Comparison of ENCODE assay signal across 27 cellular contexts in the genomic region with DNA sequence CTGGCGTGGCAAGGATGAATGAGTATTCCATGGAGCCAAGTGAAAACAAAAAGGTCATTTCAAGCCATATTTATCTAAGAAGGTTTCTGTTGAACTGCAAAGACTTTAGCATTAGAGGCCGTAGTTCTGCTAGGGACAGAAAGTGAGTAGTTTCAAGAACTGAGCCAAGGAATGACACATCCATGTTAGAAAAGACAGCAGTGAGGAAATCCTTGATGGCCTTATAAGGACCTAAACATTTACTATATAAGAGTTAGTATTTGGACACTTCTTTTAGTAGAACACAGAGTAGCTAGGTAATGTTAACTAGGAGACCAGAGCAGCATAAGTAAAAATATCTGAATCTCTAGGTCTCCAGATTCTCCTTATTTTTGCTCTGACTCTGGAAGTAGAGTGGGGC.
"Had no signal": no experiment of that assay in that cellular context is flagged by ENCODE, and none has a peak within 500 bp of the region (broad histone marks: within the 10 kb centered on the region; RNA-seq: fewer than 3 reads in every experiment).

No MANE protein-coding gene starts in this region.

- H3K27ac ChIP-seq: gastroesophageal sphincter, pancreas, psoas muscle, right atrium auricular region, suprapubic skin, transverse colon, uterus had no signal

- ATAC-seq: activated T-cell treated with anti-CD3 and anti-CD28 coated beads, Interleukin-2, amount 50 U/mL, for 4 hours; esophagus mucosa; gastroesophageal sphincter; pancreas; psoas muscle; WTC11 had no signal

- H3K27ac Mint-ChIP-seq: activated naive CD8-positive, alpha-beta T cell; activated T-helper 2 cell treated with anti-CD3 and anti-CD28 coated beads, Interferon-gamma antibody, Interleukin-2, Interleukin-4, amounts not matched to agents 10 μg/mL and 5 μg/mL and 100 μg/mL, durations not matched to agents 14 hours and 24 hours and 36 hours; nephron; stimulated activated naive CD8-positive, alpha-beta T cell treated with anti-CD3 and anti-CD28 coated beads, Interleukin-15, Interleukin-2, amounts not matched to agents 100 ng/mL and 50 ng/mL, for 24 hours; WTC11 had no signal

- DNase-seq: activated CD8-positive, alpha-beta memory T cell treated with anti-CD3 and anti-CD28 coated beads for 24 hours; activated CD8-positive, alpha-beta memory T cell treated with anti-CD3 and anti-CD28 coated beads, Interleukin-2, amount 50 U/mL, for 4 hours; activated naive CD4-positive, alpha-beta T cell; activated T-cell treated with anti-CD3 and anti-CD28 coated beads, Interleukin-2, amount 50 U/mL, for 4 hours; amniotic stem cell; caudate nucleus; dermis blood vessel endothelial cell; effector CD8-positive, alpha-beta T cell; head of caudate nucleus; hypothalamus; mesenchymal stem cell; pancreas; psoas muscle; stimulated activated CD4-positive, alpha-beta T cell treated with anti-CD3 and anti-CD28 coated beads, Interleukin-4, amount 100 ng/mL, for 4 hours; T-helper 1 cell; T-helper 9 cell; transverse colon; uterus had no signal

- H3K36me3 Mint-ChIP-seq: activated naive CD8-positive, alpha-beta T cell; WTC11 had no signal

- H3K9me3 ChIP-seq: gastroesophageal sphincter, pancreas, psoas muscle, right atrium auricular region, suprapubic skin, transverse colon, uterus had no signal

- H3K9me3 Mint-ChIP-seq: activated T-helper 2 cell treated with anti-CD3 and anti-CD28 coated beads, Interferon-gamma antibody, Interleukin-2, Interleukin-4, amounts not matched to agents 10 μg/mL and 5 μg/mL and 100 μg/mL, durations not matched to agents 14 hours and 24 hours and 36 hours; nephron; stimulated activated naive CD8-positive, alpha-beta T cell treated with anti-CD3 and anti-CD28 coated beads, Interleukin-15, Interleukin-2, amounts not matched to agents 100 ng/mL and 50 ng/mL, for 24 hours; WTC11 had no signal

- H3K4me3 Mint-ChIP-seq: activated naive CD8-positive, alpha-beta T cell; activated T-cell treated with anti-CD3 and anti-CD28 coated beads, Interleukin-2, amount 50 U/mL, for 4 hours; nephron; stimulated activated naive CD8-positive, alpha-beta T cell treated with anti-CD3 and anti-CD28 coated beads, Interleukin-15, Interleukin-2, amounts not matched to agents 100 ng/mL and 50 ng/mL, for 24 hours; WTC11 had no signal

- H3K27me3 Mint-ChIP-seq: activated naive CD8-positive, alpha-beta T cell; stimulated activated naive CD8-positive, alpha-beta T cell treated with anti-CD3 and anti-CD28 coated beads, Interleukin-15, Interleukin-2, amounts not matched to agents 100 ng/mL and 50 ng/mL, for 24 hours had no signal

- H3K4me3 ChIP-seq: gastroesophageal sphincter, pancreas, psoas muscle, right atrium auricular region, suprapubic skin, transverse colon, uterus had no signal

- H3K27me3 ChIP-seq: gastroesophageal sphincter, pancreas, right atrium auricular region, suprapubic skin, transverse colon, uterus had no signal

- H3K36me3 ChIP-seq: gastroesophageal sphincter, pancreas, right atrium auricular region, suprapubic skin, transverse colon, uterus had no signal

- H3K4me1 ChIP-seq: gastroesophageal sphincter, psoas muscle, right atrium auricular region, suprapubic skin, uterus had no signal
